1 cellular context compared by ENCODE assay signal in genomic region chr6:30542404-30542725, GRCh38.
TF ChIP-seq lines count a peak whose summit lies in the region.

No MANE protein-coding gene starts in this region.

TF ChIP-seq in HepG2, 621 proteins besides CTCF, POLR2A, EP300 and RAD21:
- TF ChIP-seq ZC3H13 (CRISPR knock-in tag; IDR thresholded peaks at IDR 0.05) (no peak), ELK4 (CRISPR knock-in tag; IDR thresholded peaks at IDR 0.05; ENCODE audit: borderline replicate concordance) (0 out of 2 replicates have a peak, but pooled peaks have one; percentile 13)
